Comparison of ENCODE assay signal across 8 cellular contexts in the genomic region with DNA sequence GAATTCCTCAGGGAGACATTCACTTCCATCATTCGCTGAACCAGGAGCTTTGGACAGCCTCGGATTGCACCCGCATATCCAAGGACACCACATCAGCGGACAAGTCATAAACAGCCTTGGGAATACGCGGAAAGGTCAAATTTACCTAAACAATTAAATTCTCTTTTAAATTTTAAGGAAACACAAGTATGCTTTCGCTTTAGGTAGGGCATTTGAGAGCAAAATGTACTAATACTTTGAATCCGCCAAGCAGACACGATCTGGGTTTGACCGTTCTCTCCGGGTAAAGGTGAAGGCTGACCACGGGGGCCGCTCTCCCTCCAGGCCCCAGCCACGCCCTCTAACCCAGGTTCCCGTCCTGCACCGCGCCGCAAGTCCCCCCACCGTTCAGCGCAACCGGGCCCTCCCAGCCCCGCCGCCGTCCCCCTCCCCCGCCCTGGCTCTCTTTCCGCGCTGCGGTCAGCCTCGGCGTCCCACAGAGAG. TPM values are rescaled to one million over a fixed set of nuclear protein-coding genes. Genes with fewer than 3 reads are reported as not detected.
DNase-seq lines count a peak whose midpoint lies in the region; ATAC-seq lines count a peak whose summit lies in the region.

No MANE protein-coding gene starts in this region.

- H3K4me1 Mint-ChIP-seq in activated CD4-positive, alpha-beta T cell treated with anti-CD3 and anti-CD28 coated beads, Interleukin-2, amount 10 ng/mL, durations not matched to agents 24 days and 14 days: peaks cover 32% of the 10 kb centered on the region

- H3K4me2 ChIP-seq in BLaER1: peak overlapping the region; percentile 88

- H3K9me3 Mint-ChIP-seq in activated CD4-positive, alpha-beta T cell treated with anti-CD3 and anti-CD28 coated beads, Interleukin-2, amount 10 ng/mL, durations not matched to agents 24 days and 14 days: peaks cover 5% of the 10 kb centered on the region

- H3K4me1 ChIP-seq in BLaER1: peaks cover 36% of the 10 kb centered on the region
- H3K4me1 ChIP-seq in effector memory CD4-positive, alpha-beta T cell (ENCODE audit: control insufficient read depth, insufficient read depth, low read length, poor library complexity, severe bottlenecking): peaks cover 16% of the 10 kb centered on the region

- H3K4me3 ChIP-seq in BLaER1: peak overlapping the region; percentile 93
- peak overlapping the region; percentile 93 for H3K4me3 ChIP-seq in effector memory CD4-positive, alpha-beta T cell (ENCODE audit: insufficient read depth, low read depth, low read length, poor library complexity, severe bottlenecking)

- H3K36me3 Mint-ChIP-seq in activated CD4-positive, alpha-beta T cell treated with anti-CD3 and anti-CD28 coated beads, Interleukin-2, amount 10 ng/mL, durations not matched to agents 24 days and 14 days (ENCODE audit: low read depth): peaks cover 5% of the 10 kb centered on the region

- H4K20me1 ChIP-seq in BLaER1: peaks cover 30% of the 10 kb centered on the region

- H3K4me3 Mint-ChIP-seq in activated CD4-positive, alpha-beta T cell treated with anti-CD3 and anti-CD28 coated beads, Interleukin-2, amount 10 ng/mL, durations not matched to agents 24 days and 14 days: peak overlapping the region; percentile 100

- ATAC-seq in GM19035 (IDR thresholded peaks at IDR 0.05; ENCODE audit: unreplicated experiment) (peak; percentile 72), HG03196 (IDR thresholded peaks at IDR 0.05; ENCODE audit: unreplicated experiment) (peak; percentile 77)

- H3K36me3 ChIP-seq in BLaER1: 0 out of 2 replicates have a peak, but pooled peaks cover 5% of the 10 kb centered on the region
- no peaks in the 10 kb centered on the region for H3K36me3 ChIP-seq in effector memory CD4-positive, alpha-beta T cell (ENCODE audit: control insufficient read depth, insufficient read depth, low read length)

- H3K9ac ChIP-seq in BLaER1: peak overlapping the region; percentile 94

- peak; percentile 58 for DNase-seq in NCI-H460 (ENCODE audit: extremely low read depth, low read depth)
- no peak for DNase-seq in activated CD4-positive, alpha-beta T cell treated with anti-CD3 and anti-CD28 coated beads, Interleukin-2, amount 10 ng/mL, durations not matched to agents 24 days and 14 days
- peak in 2 of 3 donors; percentile 44 to 53 for DNase-seq in effector memory CD4-positive, alpha-beta T cell
- peak; percentile 80 for DNase-seq in medulla oblongata (ENCODE audit: extremely low spot score)
- DNase-seq in stimulated activated CD8-positive, alpha-beta memory T cell treated with anti-CD3 and anti-CD28 coated beads, Interleukin-12 subunit alpha, Interleukin-12 subunit beta, amount 100 ng/mL, for 4 hours (ENCODE audit: low read depth): peak; percentile 61

- peak overlapping the region; percentile 99 for H3K27ac Mint-ChIP-seq in activated CD4-positive, alpha-beta T cell treated with anti-CD3 and anti-CD28 coated beads, Interleukin-2, amount 10 ng/mL, durations not matched to agents 24 days and 14 days

- H3K27me3 ChIP-seq in BLaER1: no peaks in the 10 kb centered on the region
- no peaks in the 10 kb centered on the region for H3K27me3 ChIP-seq in effector memory CD4-positive, alpha-beta T cell (replicated peaks; ENCODE audit: control insufficient read depth, insufficient read depth, low read length, poor library complexity, severe bottlenecking)

- H3K27me3 Mint-ChIP-seq in activated CD4-positive, alpha-beta T cell treated with anti-CD3 and anti-CD28 coated beads, Interleukin-2, amount 10 ng/mL, durations not matched to agents 24 days and 14 days: peaks cover 3% of the 10 kb centered on the region

- no peaks in the 10 kb centered on the region for H3K9me3 ChIP-seq in BLaER1
- no peaks in the 10 kb centered on the region for H3K9me3 ChIP-seq in effector memory CD4-positive, alpha-beta T cell (ENCODE audit: control insufficient read depth, low read length)

- intact Hi-C loops in activated CD4-positive, alpha-beta T cell treated with anti-CD3 and anti-CD28 coated beads, Interleukin-2, amount 10 ng/mL, durations not matched to agents 24 days and 14 days (cut with micrococcal nuclease): loop anchor here (1.0 to 5.0 kb wide), 5 partner anchors 17 to 1959 kb away; a partner anchor contains a TSS

- H3K27ac ChIP-seq in BLaER1: peak overlapping the region; percentile 91
- H3K27ac ChIP-seq in effector memory CD4-positive, alpha-beta T cell (ENCODE audit: insufficient read depth, low read length, poor library complexity, severe bottlenecking): peak overlapping the region; percentile 70

RNA-seq across cellular contexts. Expression of a gene that starts 0.5 kb away (rescaled TPM):
- total RNA-seq in NCI-H460 (2014; rRNA removed; shearing (Covaris generic)): 42.9 and 50.0 TPM in 2 replicates
- 40.3 and 40.8 TPM in 2 replicates for polyA plus RNA-seq in NCI-H460 (2014; cell fraction: nucleus; rRNA removed)
- total RNA-seq in activated CD4-positive, alpha-beta T cell treated with anti-CD3 and anti-CD28 coated beads, Interleukin-2, amount 10 ng/mL, durations not matched to agents 24 days and 14 days: 55.3 and 56.7 TPM in 2 replicates
